In the genomic region with DNA sequence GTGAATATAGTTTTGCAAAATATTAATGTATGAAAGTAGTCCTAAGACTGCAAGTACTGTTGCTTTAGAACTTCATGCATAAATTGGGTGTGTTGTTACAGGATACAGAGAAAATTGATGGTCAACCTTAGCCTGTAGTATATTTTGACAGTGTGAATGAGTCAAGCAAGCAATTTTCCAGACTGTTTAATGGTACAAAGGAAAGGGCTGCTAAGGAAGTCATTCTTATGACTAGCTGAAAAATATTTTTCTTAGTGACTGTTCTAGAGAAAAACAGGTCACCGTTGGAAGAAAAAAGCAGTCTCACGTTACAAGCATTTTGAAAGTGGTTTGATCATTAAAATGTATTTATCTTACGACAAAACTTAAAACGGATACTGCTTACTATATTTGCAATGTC, we compare ENCODE assay signal across 11 cellular contexts. TPM values are rescaled to one million over a fixed set of nuclear protein-coding genes. Genes with fewer than 3 reads are reported as not detected.
DNase-seq lines count a peak whose midpoint lies in the region; ATAC-seq, FAIRE-seq and TF ChIP-seq lines count a peak whose summit lies in the region.
"Had no signal": no experiment of that assay in that cellular context is flagged by ENCODE, and none has a peak within 500 bp of the region (broad histone marks: within the 10 kb centered on the region; RNA-seq: fewer than 3 reads in every experiment).

No MANE protein-coding gene starts in this region.

- H3K9me3 Mint-ChIP-seq in activated naive CD4-positive, alpha-beta T cell treated with anti-CD3 and anti-CD28 coated beads, Interleukin-2, amount 10 ng/mL, durations not matched to agents 7 days and 5 days: no peaks in the 10 kb centered on the region
- H3K9me3 Mint-ChIP-seq in activated naive CD8-positive, alpha-beta T cell treated with anti-CD3 and anti-CD28 coated beads, Interleukin-2, amount 50 U/mL, for 24 hours: no peaks in the 10 kb centered on the region
- H3K9me3 Mint-ChIP-seq: effector memory CD8-positive, alpha-beta T cell had no signal

- TF ChIP-seq CTCF in HepG2 (CRISPR knock-in tag; IDR thresholded peaks at IDR 0.05): no peak

- H3K79me2 ChIP-seq in HepG2 (ENCODE audit: insufficient read depth, low read length): peaks cover 66% of the 10 kb centered on the region

- H3K4me2 ChIP-seq in HepG2 (ENCODE audit: low read depth, low read length): no peak overlapping the region

- no peak overlapping the region for H2AFZ ChIP-seq in HepG2 (ENCODE audit: low read length)

- no peak overlapping the region for H3K4me3 Mint-ChIP-seq in activated naive CD4-positive, alpha-beta T cell treated with anti-CD3 and anti-CD28 coated beads, Interleukin-2, amount 10 ng/mL, durations not matched to agents 7 days and 5 days
- H3K4me3 Mint-ChIP-seq in activated naive CD8-positive, alpha-beta T cell treated with anti-CD3 and anti-CD28 coated beads, Interleukin-2, amount 50 U/mL, for 24 hours: no peak overlapping the region

- no peak for TF ChIP-seq RAD21 in HepG2 (CRISPR knock-in tag; IDR thresholded peaks at IDR 0.05)

- TF ChIP-seq EP300 in HepG2 (IDR thresholded peaks at IDR 0.05; ENCODE audit: low read depth in 2 of 2, low read length in 2 of 2) (no peak), HepG2 (CRISPR knock-in tag; IDR thresholded peaks at IDR 0.05; ENCODE audit: borderline replicate concordance) (no peak)

- in situ Hi-C loops in HepG2 (cut with HindIII; ENCODE audit: extremely low pct_ligation_motif_present, low pct_unique_long_range_greater_than_20kb): no loop called here

- no peaks in the 10 kb centered on the region for H3K27me3 Mint-ChIP-seq in activated naive CD4-positive, alpha-beta T cell treated with anti-CD3 and anti-CD28 coated beads, Interleukin-2, amount 10 ng/mL, durations not matched to agents 7 days and 5 days
- no peaks in the 10 kb centered on the region for H3K27me3 Mint-ChIP-seq in activated naive CD8-positive, alpha-beta T cell treated with anti-CD3 and anti-CD28 coated beads, Interleukin-2, amount 50 U/mL, for 24 hours
- H3K27me3 Mint-ChIP-seq: effector memory CD8-positive, alpha-beta T cell had no signal

- intact Hi-C loops in HepG2 (cut with micrococcal nuclease; ENCODE audit: unreplicated experiment): no loop called here

- no peak for FAIRE-seq in HepG2 (lab: Jason Lieb, UNC)

- H3K4me1 Mint-ChIP-seq in activated naive CD4-positive, alpha-beta T cell treated with anti-CD3 and anti-CD28 coated beads, Interleukin-2, amount 10 ng/mL, durations not matched to agents 7 days and 5 days: peaks cover 77% of the 10 kb centered on the region
- peaks cover 90% of the 10 kb centered on the region for H3K4me1 Mint-ChIP-seq in activated naive CD8-positive, alpha-beta T cell treated with anti-CD3 and anti-CD28 coated beads, Interleukin-2, amount 50 U/mL, for 24 hours

- H4K20me1 ChIP-seq in HepG2 (ENCODE audit: insufficient read depth, low read length): no peaks in the 10 kb centered on the region

- H3K36me3 ChIP-seq in HepG2 (replicated peaks in 1 of 2; ENCODE audit: control insufficient read depth in 1 of 2, insufficient read depth in 2 of 2, low read length in 2 of 2): peaks cover 0 to 4% of the 10 kb centered on the region in 2 experiments; a peak in 2 of 5 replicates

- POLR2A ChIA-PET in HepG2 (lab: Yijun Ruan, JAX): no interaction called here

- peak; percentile 72 for ATAC-seq in activated naive CD8-positive, alpha-beta T cell treated with anti-CD3 and anti-CD28 coated beads, Interleukin-2, amount 50 U/mL, for 24 hours
- ATAC-seq in GM19035 (IDR thresholded peaks at IDR 0.05; ENCODE audit: unreplicated experiment): no peak
- no peak for ATAC-seq in HepG2
- ATAC-seq: effector memory CD8-positive, alpha-beta T cell had no signal

- no peak for DNase-seq in activated naive CD4-positive, alpha-beta T cell treated with anti-CD3 and anti-CD28 coated beads, Interleukin-2, amount 10 ng/mL, durations not matched to agents 7 days and 5 days
- no peak for DNase-seq in activated naive CD4-positive, alpha-beta T cell (lab: John Stamatoyannopoulos, UW)
- no peak for DNase-seq in activated naive CD8-positive, alpha-beta T cell treated with anti-CD3 and anti-CD28 coated beads, Interleukin-2, amount 50 U/mL, for 24 hours
- DNase-seq in glomerular visceral epithelial cell (ENCODE audit: extremely low spot score) (peak; percentile 33), superior temporal gyrus (ENCODE audit: extremely low spot score) (peak; percentile 43), epidermal melanocyte (ENCODE audit: insufficient read length, low spot score) (no peak), HepG2 (ENCODE audit: low spot score) (no peak)
- DNase-seq: effector memory CD8-positive, alpha-beta T cell; midbrain; NCI-H1417 treated with DMSO at 0.1 percent for 48 hours had no signal

- no peak for TF ChIP-seq POLR2A in HepG2 (IDR thresholded peaks at IDR 0.05; ENCODE audit: insufficient read depth in 1 of 2, low read depth in 2 of 2, low read length in 2 of 2)

- H3K9ac ChIP-seq in HepG2 (ENCODE audit: insufficient read depth, low read depth, low read length): no peak overlapping the region

- peaks cover 26% of the 10 kb centered on the region for H3K4me1 ChIP-seq in HepG2 (ENCODE audit: insufficient read depth, low read length)

- no peak overlapping the region for H3K4me3 ChIP-seq in HepG2 (replicated peaks in 1 of 3; ENCODE audit: insufficient read depth in 1 of 3, low read depth in 2 of 3, low read length in 3 of 3)

- no TSS peak for BruUV-seq in HepG2 (replicated peaks; lab: Mats Ljungman, UMichigan)

- CTCF ChIA-PET in activated naive CD4-positive, alpha-beta T cell treated with anti-CD3 and anti-CD28 coated beads, Interleukin-2, amount 10 ng/mL, durations not matched to agents 7 days and 5 days (lab: Charles Lee): interaction anchor here (1.3 kb wide), 1 partner anchor 35 kb away, joined by 3 read pairs; no protein-coding TSS in a partner anchor
- CTCF ChIA-PET in HepG2 (lab: Yijun Ruan, JAX; ENCODE audit: low intra/inter-chr PET ratio, low total read pairs): no interaction called here

- no peaks in the 10 kb centered on the region for H3K27me3 ChIP-seq in HepG2 (ENCODE audit: control insufficient read depth in 1 of 2, insufficient read depth in 2 of 2, low read length in 2 of 2)

- no peaks in the 10 kb centered on the region for H3K9me3 ChIP-seq in HepG2 (ENCODE audit: low read length)

- H3K36me3 Mint-ChIP-seq in activated naive CD4-positive, alpha-beta T cell treated with anti-CD3 and anti-CD28 coated beads, Interleukin-2, amount 10 ng/mL, durations not matched to agents 7 days and 5 days: peaks cover 55% of the 10 kb centered on the region
- peaks cover 39% of the 10 kb centered on the region for H3K36me3 Mint-ChIP-seq in activated naive CD8-positive, alpha-beta T cell treated with anti-CD3 and anti-CD28 coated beads, Interleukin-2, amount 50 U/mL, for 24 hours (ENCODE audit: low read depth)

- no peak overlapping the region for H3K27ac ChIP-seq in HepG2 (ENCODE audit: extremely low read length, insufficient read depth, low read length)

- H3K27ac Mint-ChIP-seq in activated naive CD4-positive, alpha-beta T cell treated with anti-CD3 and anti-CD28 coated beads, Interleukin-2, amount 10 ng/mL, durations not matched to agents 7 days and 5 days: peak overlapping the region; percentile 55
- H3K27ac Mint-ChIP-seq in activated naive CD8-positive, alpha-beta T cell treated with anti-CD3 and anti-CD28 coated beads, Interleukin-2, amount 50 U/mL, for 24 hours: peak overlapping the region; percentile 58

- WGBS in HepG2 (ENCODE audit: low lambda C conversion rate): 94% methylated on average over 4 of the region's 4 CpGs

TF ChIP-seq in HepG2, 621 proteins besides CTCF, POLR2A, EP300 and RAD21 (continues in another document):
- TF ChIP-seq FOSL2 (CRISPR knock-in tag; IDR thresholded peaks at IDR 0.05) (no peak), ZNF784 (CRISPR knock-in tag; IDR thresholded peaks at IDR 0.05; ENCODE audit: borderline replicate concordance) (no peak), ZNF33B (CRISPR knock-in tag; IDR thresholded peaks at IDR 0.05) (no peak)

RNA-seq across cellular contexts. Expression of gene MBNL1, which starts 49.2 kb away (rescaled TPM):
- total RNA-seq in HepG2 (2016; rRNA removed; fragmentation: Illumina TruSeq; extraction: Trizol): 55.4 TPM in 2 replicates
- total RNA-seq in HepG2 (2016; cell fraction: cytosol; rRNA removed; fragmentation: Illumina TruSeq; extraction: Trizol; ENCODE audit: low read depth): 8.2 and 11.3 TPM in 2 replicates
- total RNA-seq in HepG2 (2016; cell fraction: insoluble cytoplasmic fraction; rRNA removed; fragmentation: Illumina TruSeq; extraction: Trizol): 50.3 and 56.4 TPM in 2 replicates
- total RNA-seq in HepG2 (2016; cell fraction: membrane; rRNA removed; fragmentation: Illumina TruSeq; extraction: Trizol): 19.1 and 21.6 TPM in 2 replicates
- total RNA-seq in HepG2 (2016; cell fraction: nucleus; rRNA removed; fragmentation: Illumina TruSeq; extraction: Trizol): 106 and 117 TPM in 2 replicates
- 19.3 and 27.1 TPM in 2 replicates for polyA plus RNA-seq in HepG2 (2011; rRNA removed)
- polyA plus RNA-seq in HepG2 (2011; cell fraction: cytosol; rRNA removed): 23.1 and 24.2 TPM in 2 replicates
- polyA plus RNA-seq in HepG2 (2011; cell fraction: nucleus; rRNA removed): 28.6 and 31.4 TPM in 2 replicates
- 16.4 and 17.7 TPM in 2 replicates for polyA plus RNA-seq in HepG2 (2012)
- polyA plus RNA-seq in HepG2 (2016; cell fraction: cytosol; fragmentation: Illumina TruSeq; extraction: Trizol; ENCODE audit: low read depth): 1.4 and 1.5 TPM in 2 replicates
- 35.7 and 36.6 TPM in 2 replicates for polyA plus RNA-seq in HepG2 (2016; cell fraction: insoluble cytoplasmic fraction; fragmentation: Illumina TruSeq; extraction: Trizol; ENCODE audit: low read depth)
- 6.8 TPM in 2 replicates for polyA plus RNA-seq in HepG2 (2016; cell fraction: membrane; fragmentation: Illumina TruSeq; extraction: Trizol; ENCODE audit: low read depth)
- polyA plus RNA-seq in HepG2 (2016; cell fraction: nucleus; fragmentation: Illumina TruSeq; extraction: Trizol; ENCODE audit: insufficient read depth, low read depth): 41.8 and 44.0 TPM in 2 replicates
- polyA minus RNA-seq in HepG2 (2011; rRNA and poly(A)+ RNA removed; ENCODE audit: low replicate concordance): 130 and 203 TPM in 2 replicates
- 59.9 and 63.4 TPM in 2 replicates for polyA minus RNA-seq in HepG2 (2011; cell fraction: cytosol; rRNA and poly(A)+ RNA removed)
- 167 and 169 TPM in 2 replicates for polyA minus RNA-seq in HepG2 (2011; cell fraction: nucleus; rRNA and poly(A)+ RNA removed)

Comparison
In these comparisons a context has a peak if more than half of its experiments do, and no peak if none do; other contexts are left out.
1. DNase-seq: peak in glomerular visceral epithelial cell (single experiment) and superior temporal gyrus (single experiment); none in activated naive CD4-positive, alpha-beta T cell treated with anti-CD3 and anti-CD28 coated beads, Interleukin-2, amount 10 ng/mL, durations not matched to agents 7 days and 5 days (single experiment), activated naive CD4-positive, alpha-beta T cell (0 of 4), activated naive CD8-positive, alpha-beta T cell treated with anti-CD3 and anti-CD28 coated beads, Interleukin-2, amount 50 U/mL, for 24 hours (single experiment), epidermal melanocyte (single experiment) and HepG2 (single experiment).